In genomic region chr15:71781179-71781964, GRCh38 we compare ENCODE assay signal across 12 cellular contexts. TPM values are rescaled to one million over a fixed set of nuclear protein-coding genes. Genes with fewer than 3 reads are reported as not detected.
DNase-seq lines count a peak whose midpoint lies in the region; ATAC-seq and TF ChIP-seq lines count a peak whose summit lies in the region.
"Had no signal": no experiment of that assay in that cellular context is flagged by ENCODE, and none has a peak within 500 bp of the region (broad histone marks: within the 10 kb centered on the region; RNA-seq: fewer than 3 reads in every experiment).

No MANE protein-coding gene starts in this region.

- H3K9ac ChIP-seq in PC-3 (ENCODE audit: low read length): no peak overlapping the region

- no peaks in the 10 kb centered on the region for H4K20me1 ChIP-seq in PC-3 (ENCODE audit: low read length)

- no peaks in the 10 kb centered on the region for H3F3A ChIP-seq in PC-3 (ENCODE audit: low read length, unreplicated experiment)

- no peaks in the 10 kb centered on the region for H3K9me3 ChIP-seq in PC-3 (ENCODE audit: low read length)

- no peaks in the 10 kb centered on the region for H3K9me3 Mint-ChIP-seq in mesothelial cell of epicardium
- H3K9me3 Mint-ChIP-seq: H9 had no signal

- no peaks in the 10 kb centered on the region for H3K79me2 ChIP-seq in PC-3 (ENCODE audit: low read length)

- H3K4me1 Mint-ChIP-seq in mesothelial cell of epicardium: peaks cover 18% of the 10 kb centered on the region

- no peak overlapping the region for H2AFZ ChIP-seq in PC-3 (ENCODE audit: low read length)

- intact Hi-C loops in PC-3 (cut with micrococcal nuclease): no loop called here

- no peaks in the 10 kb centered on the region for H3K36me3 ChIP-seq in PC-3 (ENCODE audit: low read depth, low read length)

- peaks cover 34% of the 10 kb centered on the region for H3K4me1 ChIP-seq in PC-3 (ENCODE audit: insufficient read depth, low read length)

- peak; percentile 54 for ATAC-seq in GM21723 (IDR thresholded peaks at IDR 0.05; ENCODE audit: unreplicated experiment)
- no peak for ATAC-seq in PC-3
- no peak for ATAC-seq in GM21526 (IDR thresholded peaks at IDR 0.05; ENCODE audit: low FRiP score, unreplicated experiment)
- no peak for ATAC-seq in GM18873 (IDR thresholded peaks at IDR 0.05; ENCODE audit: low FRiP score, unreplicated experiment)

- no peaks in the 10 kb centered on the region for H3K27me3 Mint-ChIP-seq in mesothelial cell of epicardium (ENCODE audit: low read depth)

- DNase-seq in GM10266 (ENCODE audit: extremely low spot score) (peak; percentile 73), RPMI7951 (ENCODE audit: low read depth) (peak; percentile 31), mesothelial cell of epicardium (ENCODE audit: low spot score in 2 of 2, unreplicated experiment in 2 of 2) (no peak), PC-3 (no peak), NCI-H2029 treated with DMSO at 0.1 percent for 48 hours (lab: John Stamatoyannopoulos, UW) (no peak)
- DNase-seq: islet precursor cell had no signal

- H3K27ac Mint-ChIP-seq in mesothelial cell of epicardium: peak overlapping the region; percentile 30

- CTCF ChIA-PET in PC-3 (lab: Charles Lee): no interaction called here

- H3K27ac ChIP-seq in PC-3 (ENCODE audit: low read length): no peak overlapping the region

- TF ChIP-seq CTCF in GM10266 (IDR thresholded peaks at IDR 0.05; ENCODE audit: control insufficient read depth, insufficient read depth, low read depth, missing control alignments) (no peak), mesothelial cell of epicardium (IDR thresholded peaks at IDR 0.05; ENCODE audit: unreplicated experiment) (no peak), PC-3 (conservative IDR thresholded peaks at IDR 0.05; ENCODE audit: low read depth, low read length) (no peak)

- H3K9me2 ChIP-seq in PC-3 (replicated peaks; ENCODE audit: low read length): no peaks in the 10 kb centered on the region

- peaks cover 4% of the 10 kb centered on the region for H3K36me3 Mint-ChIP-seq in mesothelial cell of epicardium

- BruUV-seq in PC-3 (replicated peaks; lab: Mats Ljungman, UMichigan): no TSS peak

- no peaks in the 10 kb centered on the region for H3K27me3 ChIP-seq in PC-3 (ENCODE audit: low read length)

- H3K4me3 ChIP-seq in PC-3 (ENCODE audit: low read length): no peak overlapping the region

- H3K4me3 Mint-ChIP-seq in mesothelial cell of epicardium: no peak overlapping the region
- H3K4me3 Mint-ChIP-seq: H9 had no signal

- H3K4me2 ChIP-seq in PC-3 (ENCODE audit: low read length): no peak overlapping the region

- POLR2A ChIA-PET in PC-3 (lab: Charles Lee; ENCODE audit: unreplicated experiment): no interaction called here

RNA-seq across cellular contexts. Expression of gene NR2E3, which starts 29.0 kb away (rescaled TPM):
- not detected in 2 replicates for total RNA-seq in RPMI7951 (2014; rRNA removed; shearing (Covaris generic))
- total RNA-seq in mesothelial cell of epicardium: 1.1 to 2.0 TPM (median 1.2 TPM) in 3 replicates
- 0.35 and 0.77 TPM in 2 replicates for total RNA-seq in PC-3 (2014; rRNA removed)
- total RNA-seq: myocyte, SK-MEL-5 had no signal

Comparison
In these comparisons a context has a peak if more than half of its experiments do, and no peak if none do; other contexts are left out.
1. DNase-seq: peak in GM10266 (single experiment) and RPMI7951 (single experiment); none in mesothelial cell of epicardium (0 of 2), PC-3 (single experiment) and NCI-H2029 treated with DMSO at 0.1 percent for 48 hours (single experiment).